In the genomic region with DNA sequence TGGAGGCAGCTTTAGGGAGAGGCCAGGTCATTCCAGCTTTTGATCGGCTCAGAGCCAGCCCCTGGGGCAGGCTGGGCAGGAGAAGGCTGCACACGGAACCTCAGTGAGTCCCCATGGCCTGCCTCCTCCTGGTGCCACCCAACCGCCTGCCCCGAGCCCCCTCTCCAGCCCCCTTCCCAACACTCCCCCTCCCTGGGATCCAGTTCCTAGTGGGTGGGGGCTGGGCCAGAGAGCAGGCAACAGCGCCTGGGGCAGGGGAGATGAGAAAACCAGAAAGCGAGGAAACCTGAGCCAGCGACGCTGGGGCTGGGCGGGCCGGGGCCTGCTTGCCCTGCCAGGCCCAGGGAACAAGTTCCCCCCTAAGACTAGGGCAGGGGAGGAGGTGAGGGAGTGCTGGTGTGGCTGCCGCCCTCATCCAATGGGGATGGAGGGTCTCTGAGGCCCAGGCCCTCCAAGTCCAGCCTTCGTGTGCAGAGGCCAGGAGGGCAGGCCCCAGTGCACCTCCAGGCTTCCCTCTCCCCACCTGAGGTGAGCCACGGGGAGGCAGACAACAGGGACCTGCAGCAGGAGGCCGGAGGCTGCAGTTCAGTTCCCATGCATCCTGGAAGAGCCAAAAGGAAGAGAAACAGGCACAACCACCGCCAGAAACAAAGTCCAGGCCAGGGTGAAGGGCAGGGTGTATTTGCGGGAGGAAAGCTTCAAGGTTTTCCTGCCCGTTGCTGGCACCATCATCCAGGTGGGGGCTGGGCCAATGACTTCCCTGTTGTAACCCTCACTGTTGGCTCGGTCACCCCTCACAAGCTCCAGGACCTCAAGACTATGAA, we compare ENCODE assay signal across 20 cellular contexts. TPM values are rescaled to one million over a fixed set of nuclear protein-coding genes. Genes with fewer than 3 reads are reported as not detected.
A peak's percentile ranks its signal among the peaks of the same experiment; 100 is the strongest.
DNase-seq lines count a peak whose midpoint lies in the region; ATAC-seq and TF ChIP-seq lines count a peak whose summit lies in the region.
"Had no signal": no experiment of that assay in that cellular context is flagged by ENCODE, and none has a peak within 500 bp of the region (broad histone marks: within the 10 kb centered on the region; RNA-seq: fewer than 3 reads in every experiment).

No MANE protein-coding gene starts in this region.

- no peak overlapping the region for H2BK120ac ChIP-seq in mesendoderm (ENCODE audit: low read depth, low read length)

- H3K18ac ChIP-seq in mesendoderm (ENCODE audit: low read length): peak overlapping the region; percentile 20

- intact Hi-C loops in colonic mucosa (cut with DNase I): no loop called here

- H3K4ac ChIP-seq in mesendoderm (ENCODE audit: low read depth, low read length): no peak overlapping the region

- no peak overlapping the region for H4K5ac ChIP-seq in mesendoderm (ENCODE audit: low read length)

- peaks cover 11% of the 10 kb centered on the region for H3K27me3 Mint-ChIP-seq in type B pancreatic cell

- no peaks in the 10 kb centered on the region for H3K79me1 ChIP-seq in mesendoderm (ENCODE audit: low read length)

- no peaks in the 10 kb centered on the region for H3K36me3 Mint-ChIP-seq in type B pancreatic cell
- H3K36me3 Mint-ChIP-seq: activated naive CD4-positive, alpha-beta T cell treated with anti-CD3 and anti-CD28 coated beads, Interleukin-2, amount 50 U/mL, for 24 hours had no signal

- no peak overlapping the region for H4K8ac ChIP-seq in mesendoderm (ENCODE audit: low read depth, low read length)

- no peak for TF ChIP-seq CTCF in colonic mucosa (IDR thresholded peaks at IDR 0.05)
- no peak for TF ChIP-seq CTCF in type B pancreatic cell (conservative IDR thresholded peaks at IDR 0.05)

- no peaks in the 10 kb centered on the region for H3K36me3 ChIP-seq in colonic mucosa
- no peaks in the 10 kb centered on the region for H3K36me3 ChIP-seq in mesendoderm (ENCODE audit: control insufficient read depth, insufficient read depth, low read length)
- H3K36me3 ChIP-seq: tibial artery had no signal

- no peaks in the 10 kb centered on the region for H3K9me3 ChIP-seq in colonic mucosa
- H3K9me3 ChIP-seq: tibial artery had no signal

- no peak overlapping the region for H2AK5ac ChIP-seq in mesendoderm (ENCODE audit: low read length)

- H2BK15ac ChIP-seq in mesendoderm (replicated peaks; ENCODE audit: low read depth): no peak overlapping the region

- H3K4me1 ChIP-seq in colonic mucosa (peaks cover 5% of the 10 kb centered on the region), mesendoderm (ENCODE audit: control insufficient read depth, low read depth, low read length) (peaks cover 13% of the 10 kb centered on the region)

- no peak overlapping the region for H3K4me3 ChIP-seq in colonic mucosa
- H3K4me3 ChIP-seq in mesendoderm (ENCODE audit: low read length): no peak overlapping the region
- H3K4me3 ChIP-seq: tibial artery had no signal

- peaks cover 46% of the 10 kb centered on the region for H3K4me1 Mint-ChIP-seq in type B pancreatic cell (ENCODE audit: unreplicated experiment)

- no peak overlapping the region for H3K23ac ChIP-seq in mesendoderm (ENCODE audit: low read length)

- no CpG with 5 or more reads among the region's 18 CpGs for WGBS in mesendoderm (ENCODE audit: extremely low coverage, insufficient coverage, low lambda C conversion rate)

- peak overlapping the region; percentile 76 for H3K4me3 Mint-ChIP-seq in type B pancreatic cell
- H3K4me3 Mint-ChIP-seq: activated B cell treated with CpG ODN at 0.5 μM for 24 hours; activated naive CD4-positive, alpha-beta T cell treated with anti-CD3 and anti-CD28 coated beads, Interleukin-2, amount 50 U/mL, for 24 hours had no signal

- H3K27ac Mint-ChIP-seq in type B pancreatic cell: peak overlapping the region; percentile 77
- H3K27ac Mint-ChIP-seq: activated B cell treated with CpG ODN at 0.5 μM for 24 hours; activated naive CD4-positive, alpha-beta T cell treated with anti-CD3 and anti-CD28 coated beads, Interleukin-2, amount 50 U/mL, for 24 hours had no signal

- H3K79me2 ChIP-seq in mesendoderm (ENCODE audit: control insufficient read depth, insufficient read depth, low read length): peaks cover 7% of the 10 kb centered on the region

- DNase-seq in NCI-H2107 treated with DMSO at 0.1 percent for 48 hours (lab: John Stamatoyannopoulos, UW; ENCODE audit: unreplicated experiment): peak; percentile 5
- DNase-seq in NCI-H2107 (lab: John Stamatoyannopoulos, UW): no peak
- peak; percentile 68 for DNase-seq in colonic mucosa
- DNase-seq in mesendoderm: peak; percentile 82
- DNase-seq in type B pancreatic cell (ENCODE audit: extremely low spot score, unreplicated experiment): no peak
- DNase-seq in RKO (ENCODE audit: low spot score): no peak
- DNase-seq: 8988T; activated B cell treated with CpG ODN at 0.5 μM for 24 hours; DND-41; MM.1S; NCI-H2081 treated with DMSO at 0.1 percent for 48 hours; stimulated activated CD8-positive, alpha-beta memory T cell treated with anti-CD3 and anti-CD28 coated beads, Interleukin-4, amount 100 ng/mL, for 48 hours; SW 1271; tibial artery had no signal

- H3K4me2 ChIP-seq in mesendoderm (ENCODE audit: low read length): no peak overlapping the region

- H3K9ac ChIP-seq in colonic mucosa (ENCODE audit: low read depth in 2 of 2, low read length in 2 of 2) (no peak overlapping the region), mesendoderm (ENCODE audit: low read length) (peak overlapping the region; percentile 54)

- H3K27ac ChIP-seq in colonic mucosa (no peak overlapping the region), mesendoderm (ENCODE audit: low read depth, low read length) (peak overlapping the region; percentile 0)

- no peaks in the 10 kb centered on the region for H3K27me3 ChIP-seq in colonic mucosa
- H3K27me3 ChIP-seq in mesendoderm (ENCODE audit: insufficient read depth, low read length, poor library complexity): no peaks in the 10 kb centered on the region
- H3K27me3 ChIP-seq: tibial artery had no signal

- H2BK5ac ChIP-seq in mesendoderm (ENCODE audit: low read length): peak overlapping the region; percentile 89

- H3K9me3 Mint-ChIP-seq in type B pancreatic cell: no peaks in the 10 kb centered on the region
- H3K9me3 Mint-ChIP-seq: activated B cell treated with CpG ODN at 0.5 μM for 24 hours; activated naive CD4-positive, alpha-beta T cell treated with anti-CD3 and anti-CD28 coated beads, Interleukin-2, amount 50 U/mL, for 24 hours had no signal

- peak overlapping the region; percentile 51 for H3K56ac ChIP-seq in mesendoderm (ENCODE audit: low read length)

- ATAC-seq in HG03108 (IDR thresholded peaks at IDR 0.05; ENCODE audit: unreplicated experiment) (no peak), GM18909 (IDR thresholded peaks at IDR 0.05; ENCODE audit: poor library complexity, unreplicated experiment) (no peak)

RNA-seq across cellular contexts. Expression of gene SEMA3F, which starts 4.0 kb away (rescaled TPM):
- total RNA-seq in colonic mucosa: 10 to 100 TPM; 14.7 to 24.0 TPM
- 24.7 TPM for polyA plus RNA-seq in mesendoderm (2013, experiment 1 of 2)
- 23.0 TPM for polyA plus RNA-seq in mesendoderm (2013, experiment 2 of 2)
- 41.9 and 48.0 TPM in 2 replicates for total RNA-seq in type B pancreatic cell (ENCODE audit: low replicate concordance)
- total RNA-seq: activated B cell treated with CpG ODN at 0.5 μM for 24 hours had no signal
- polyA plus RNA-seq: CD14-positive monocyte had no signal

RNA-seq across cellular contexts. Expression of gene GNAT1, which starts 40.3 kb away (rescaled TPM):
- not detected for total RNA-seq in colonic mucosa
- polyA plus RNA-seq in mesendoderm (2013, experiment 1 of 2): 0.04 TPM
- 0.01 TPM for polyA plus RNA-seq in mesendoderm (2013, experiment 2 of 2)
- total RNA-seq in type B pancreatic cell (ENCODE audit: low replicate concordance): 0.71 TPM in 1 of 2 replicates, not detected in the other
- total RNA-seq: activated B cell treated with CpG ODN at 0.5 μM for 24 hours, cardiac septum, HT1080 had no signal
- polyA plus RNA-seq: CD14-positive monocyte had no signal

RNA-seq across cellular contexts. Expression of gene SLC38A3, which starts 54.0 kb away (rescaled TPM):
- total RNA-seq in colonic mucosa: under 1 TPM; 0.24 to 0.40 TPM
- 0.48 TPM for polyA plus RNA-seq in mesendoderm (2013, experiment 1 of 2)
- 0.42 TPM for polyA plus RNA-seq in mesendoderm (2013, experiment 2 of 2)
- 6.0 and 11.0 TPM in 2 replicates for total RNA-seq in type B pancreatic cell (ENCODE audit: low replicate concordance)
- total RNA-seq: activated B cell treated with CpG ODN at 0.5 μM for 24 hours, HT1080 had no signal
- polyA plus RNA-seq: CD14-positive monocyte had no signal

Comparison
In these comparisons a context has a peak if more than half of its experiments do, and no peak if none do; other contexts are left out.
1. DNase-seq: peak in NCI-H2107 treated with DMSO at 0.1 percent for 48 hours (single experiment), colonic mucosa (single experiment) and mesendoderm (single experiment); none in NCI-H2107 (single experiment), type B pancreatic cell (single experiment) and RKO (single experiment).